ENCODE assay signal across 8 cellular contexts in the genomic region with DNA sequence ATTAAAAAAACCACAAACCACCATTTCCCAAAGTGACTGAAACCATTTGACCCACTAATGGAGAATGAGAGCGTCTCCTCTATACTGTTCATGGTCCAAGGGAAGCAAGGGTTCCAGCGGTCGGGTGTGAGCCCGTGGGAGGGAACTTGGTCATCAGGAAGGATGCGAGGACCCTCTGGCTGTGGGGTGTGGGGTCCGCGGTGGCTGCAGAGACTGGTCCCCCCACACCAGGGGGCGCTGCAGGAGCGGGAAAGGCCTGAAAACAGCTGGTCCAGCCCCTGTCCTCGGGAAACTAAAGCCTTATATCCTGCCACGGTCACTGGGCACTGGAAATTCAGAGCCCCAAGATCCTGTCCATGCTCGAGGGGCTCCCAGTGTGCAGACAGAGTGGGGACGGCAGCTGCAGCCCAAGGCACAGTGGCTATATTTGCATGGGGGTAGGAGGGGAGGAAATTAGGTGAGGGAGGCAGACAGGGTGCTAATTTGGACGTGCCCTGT. TPM values are rescaled to one million over a fixed set of nuclear protein-coding genes. Genes with fewer than 3 reads are reported as not detected.
DNase-seq lines count a peak whose midpoint lies in the region; ATAC-seq and TF ChIP-seq lines count a peak whose summit lies in the region.

No MANE protein-coding gene starts in this region.

- POLR2A ChIA-PET in AG04450 (lab: Yijun Ruan, JAX): interaction anchor here (1.0 kb wide), 2 partner anchors 189 to 323 kb away, joined by 3 read pairs; a partner anchor contains a TSS
- POLR2A ChIA-PET in activated CD4-positive, alpha-beta T cell treated with anti-CD3 and anti-CD28 coated beads, Interleukin-2, amount 10 ng/mL, durations not matched to agents 7 days and 5 days (lab: Charles Lee): interaction anchor here (0.6 kb wide), 1 partner anchor 154 kb away, joined by 3 read pairs; no protein-coding TSS in a partner anchor

- CTCF ChIA-PET in AG04450 (lab: Charles Lee): interaction anchor here (0.5 to 7.7 kb wide), 23 partner anchors 8 to 360 kb away, joined by 3 to 197 read pairs (median 3); a partner anchor contains a TSS
- CTCF ChIA-PET in activated CD4-positive, alpha-beta T cell treated with anti-CD3 and anti-CD28 coated beads, Interleukin-2, amount 10 ng/mL, durations not matched to agents 7 days and 5 days (lab: Charles Lee): interaction anchor here (0.5 to 4.8 kb wide), 23 partner anchors 11 to 477 kb away, joined by 3 to 41 read pairs (median 3); a partner anchor contains a TSS

- H3K4me3 Mint-ChIP-seq in activated CD4-positive, alpha-beta T cell treated with anti-CD3 and anti-CD28 coated beads, Interleukin-2, amount 10 ng/mL, durations not matched to agents 7 days and 5 days: no peak overlapping the region

- TF ChIP-seq CTCF in AG04450 (IDR thresholded peaks at IDR 0.05; ENCODE audit: low read depth, low read length): peak; percentile 98

- no peak overlapping the region for H3K27ac ChIP-seq in AG04450 (ENCODE audit: low read depth, low read length)

- H3K4me3 ChIP-seq in AG04450 (ENCODE audit: low read depth, low read length): peak overlapping the region; percentile 27; the same call in 1 of the 2 replicates

- H3K4me1 Mint-ChIP-seq in activated CD4-positive, alpha-beta T cell treated with anti-CD3 and anti-CD28 coated beads, Interleukin-2, amount 10 ng/mL, durations not matched to agents 7 days and 5 days: peaks cover 29% of the 10 kb centered on the region

- H3K9me3 ChIP-seq in AG04450 (ENCODE audit: control insufficient read depth, insufficient read depth, low read length): no peaks in the 10 kb centered on the region; the same call in 1 of the 2 replicates

- no peaks in the 10 kb centered on the region for H3K27me3 Mint-ChIP-seq in activated CD4-positive, alpha-beta T cell treated with anti-CD3 and anti-CD28 coated beads, Interleukin-2, amount 10 ng/mL, durations not matched to agents 7 days and 5 days

- H3K27me3 ChIP-seq in AG04450 (ENCODE audit: control insufficient read depth, insufficient read depth, low read length): no peaks in the 10 kb centered on the region

- ATAC-seq in GM19351 (IDR thresholded peaks at IDR 0.05; ENCODE audit: unreplicated experiment): peak; percentile 37
- peak; percentile 78 for ATAC-seq in left lobe of liver
- no peak for ATAC-seq in GM21360 (IDR thresholded peaks at IDR 0.05; ENCODE audit: unreplicated experiment)

- H3K9me3 Mint-ChIP-seq in activated CD4-positive, alpha-beta T cell treated with anti-CD3 and anti-CD28 coated beads, Interleukin-2, amount 10 ng/mL, durations not matched to agents 7 days and 5 days: no peaks in the 10 kb centered on the region

- H3K27ac Mint-ChIP-seq in activated CD4-positive, alpha-beta T cell treated with anti-CD3 and anti-CD28 coated beads, Interleukin-2, amount 10 ng/mL, durations not matched to agents 7 days and 5 days: no peak overlapping the region

- H3K36me3 Mint-ChIP-seq in activated CD4-positive, alpha-beta T cell treated with anti-CD3 and anti-CD28 coated beads, Interleukin-2, amount 10 ng/mL, durations not matched to agents 7 days and 5 days (ENCODE audit: low read depth): peaks cover 9% of the 10 kb centered on the region

- DNase-seq in AG04450 (ENCODE audit: low read depth, low spot score) (no peak), NCI-H446 treated with DMSO at 0.1 percent for 48 hours (lab: John Stamatoyannopoulos, UW) (peak; percentile 15), cerebellum (ENCODE audit: low spot score) (peak; percentile 68), left lobe of liver (ENCODE audit: low spot score) (peak; percentile 85)
- peak; percentile 83 for DNase-seq in activated CD4-positive, alpha-beta T cell treated with anti-CD3 and anti-CD28 coated beads, Interleukin-2, amount 10 ng/mL, durations not matched to agents 7 days and 5 days
- DNase-seq in stimulated activated CD4-positive, alpha-beta T cell treated with anti-CD3 and anti-CD28 coated beads, Interleukin-4, amount 100 ng/mL, for 24 hours: peak; percentile 86

RNA-seq across cellular contexts. Expression of a gene that starts 4.3 kb away (rescaled TPM):
- 14.5 and 15.4 TPM in 2 replicates for polyA plus RNA-seq in AG04450 (2011; rRNA removed)
- polyA minus RNA-seq in AG04450 (2011; rRNA and poly(A)+ RNA removed): 4.6 and 5.1 TPM in 2 replicates
- 10 to 100 TPM; 16.6 to 17.6 TPM for total RNA-seq in activated CD4-positive, alpha-beta T cell treated with anti-CD3 and anti-CD28 coated beads, Interleukin-2, amount 10 ng/mL, durations not matched to agents 7 days and 5 days
- total RNA-seq in cerebellum (8.3 TPM), left lobe of liver (6.5 TPM)

RNA-seq across cellular contexts. Expression of a gene that starts 10.6 kb away (rescaled TPM):
- polyA plus RNA-seq in AG04450 (2011; rRNA removed): 70.6 and 96.5 TPM in 2 replicates
- 25.1 and 32.7 TPM in 2 replicates for polyA minus RNA-seq in AG04450 (2011; rRNA and poly(A)+ RNA removed)
- total RNA-seq in activated CD4-positive, alpha-beta T cell treated with anti-CD3 and anti-CD28 coated beads, Interleukin-2, amount 10 ng/mL, durations not matched to agents 7 days and 5 days: 10 to 100 TPM; 74.5 to 74.9 TPM
- total RNA-seq in cerebellum (61.2 TPM), left lobe of liver (26.7 TPM)

RNA-seq across cellular contexts. Expression of a gene that starts 26.6 kb away (rescaled TPM):
- polyA plus RNA-seq in AG04450 (2011; rRNA removed): 0.40 TPM in 1 of 2 replicates, not detected in the other
- polyA minus RNA-seq in AG04450 (2011; rRNA and poly(A)+ RNA removed): not detected in 2 replicates
- 1 to 10 TPM; 5.3 to 7.2 TPM for total RNA-seq in activated CD4-positive, alpha-beta T cell treated with anti-CD3 and anti-CD28 coated beads, Interleukin-2, amount 10 ng/mL, durations not matched to agents 7 days and 5 days
- total RNA-seq in cerebellum (0.27 TPM), left lobe of liver (2.3 TPM)
